30 cellular contexts compared by ENCODE assay signal in the genomic region with DNA sequence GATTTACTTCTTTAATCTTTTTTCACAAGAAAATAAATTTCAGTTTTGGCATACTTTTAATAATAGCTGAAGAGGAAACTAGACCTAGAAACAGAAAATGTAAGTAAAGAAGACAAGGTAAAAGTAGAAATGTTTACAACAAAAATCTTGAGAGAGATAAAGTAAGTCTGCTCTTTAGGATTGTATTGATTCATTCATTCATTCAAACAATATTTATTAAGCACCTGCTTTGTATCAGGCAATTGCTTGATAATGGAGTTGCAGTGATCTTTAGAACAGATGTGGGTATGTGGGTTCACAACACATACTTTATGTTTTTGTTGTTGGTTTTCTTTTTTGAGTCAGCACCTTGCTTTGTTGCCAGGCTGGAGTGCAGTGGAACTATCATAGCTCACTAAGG. TPM values are rescaled to one million over a fixed set of nuclear protein-coding genes. Genes with fewer than 3 reads are reported as not detected.
"Had no signal": no experiment of that assay in that cellular context is flagged by ENCODE, and none has a peak within 500 bp of the region (broad histone marks: within the 10 kb centered on the region; RNA-seq: fewer than 3 reads in every experiment).

No MANE protein-coding gene starts in this region.

- H3K4me1 ChIP-seq: left ventricle myocardium inferior, neural progenitor cell, parathyroid adenoma, upper lobe of right lung had no signal

- H3K9me3 Mint-ChIP-seq: immature natural killer cell; naive thymus-derived CD4-positive, alpha-beta T cell; neural progenitor cell; stimulated activated naive CD8-positive, alpha-beta T cell treated with anti-CD3 and anti-CD28 coated beads, Interleukin-15, Interleukin-2, amounts not matched to agents 100 ng/mL and 50 ng/mL, for 24 hours had no signal

- H3K36me3 ChIP-seq: left ventricle myocardium inferior, neural progenitor cell, neutrophil, suprapubic skin, thoracic aorta, tibial artery, upper lobe of right lung, uterus had no signal

- ATAC-seq: mucosa of descending colon; naive thymus-derived CD4-positive, alpha-beta T cell; right cardiac atrium; sciatic nerve; stimulated activated effector memory CD8-positive, alpha-beta T cell treated with anti-CD3 and anti-CD28 coated beads, Interleukin-12 subunit alpha, Interleukin-12 subunit beta, amount 100 ng/mL, for 72 hours; upper lobe of right lung had no signal

- H3K4me1 Mint-ChIP-seq: immature natural killer cell; stimulated activated effector memory CD8-positive, alpha-beta T cell treated with anti-CD3 and anti-CD28 coated beads, Interleukin-12 subunit alpha, Interleukin-12 subunit beta, amount 100 ng/mL, for 72 hours had no signal

- H3K4me3 Mint-ChIP-seq: immature natural killer cell; naive thymus-derived CD4-positive, alpha-beta T cell; nephron progenitor cell; neural progenitor cell; stimulated activated effector memory CD8-positive, alpha-beta T cell treated with anti-CD3 and anti-CD28 coated beads, Interleukin-12 subunit alpha, Interleukin-12 subunit beta, amount 100 ng/mL, for 72 hours; stimulated activated naive CD8-positive, alpha-beta T cell treated with anti-CD3 and anti-CD28 coated beads, Interleukin-15, Interleukin-2, amounts not matched to agents 100 ng/mL and 50 ng/mL, for 24 hours had no signal

- DNase-seq: hypothalamus; immature natural killer cell; left ventricle myocardium inferior; midbrain; mucosa of descending colon; naive thymus-derived CD4-positive, alpha-beta T cell; nephron progenitor cell; occipital lobe; retina; right cardiac atrium; stimulated activated CD4-positive, alpha-beta T cell treated with anti-CD3 and anti-CD28 coated beads, Interleukin-12 subunit alpha, Interleukin-12 subunit beta, amount 100 ng/mL, for 4 hours; stimulated activated CD4-positive, alpha-beta T cell treated with anti-CD3 and anti-CD28 coated beads, Interleukin-15, amount 100 ng/mL, for 24 hours; stimulated activated CD4-positive, alpha-beta T cell treated with anti-CD3 and anti-CD28 coated beads, Interleukin-2, amount 100 ng/mL, for 24 hours; stimulated activated CD4-positive, alpha-beta T cell treated with anti-CD3 and anti-CD28 coated beads, Interleukin-4, amount 100 ng/mL, for 1 hour; stimulated activated naive CD4-positive, alpha-beta T cell; tibial artery; trophoblast cell; upper lobe of right lung; uterus had no signal

- FAIRE-seq: islet of Langerhans had no signal

- H2AFZ ChIP-seq: neural progenitor cell, parathyroid adenoma had no signal

- H3K27me3 ChIP-seq: neural progenitor cell, neutrophil, suprapubic skin, tibial artery, upper lobe of right lung, uterus had no signal

- H3K27ac Mint-ChIP-seq: immature natural killer cell; naive thymus-derived CD4-positive, alpha-beta T cell; nephron progenitor cell; neural progenitor cell; stimulated activated effector memory CD8-positive, alpha-beta T cell treated with anti-CD3 and anti-CD28 coated beads, Interleukin-12 subunit alpha, Interleukin-12 subunit beta, amount 100 ng/mL, for 72 hours; stimulated activated naive CD8-positive, alpha-beta T cell treated with anti-CD3 and anti-CD28 coated beads, Interleukin-15, Interleukin-2, amounts not matched to agents 100 ng/mL and 50 ng/mL, for 24 hours had no signal

- H3K9me3 ChIP-seq: left ventricle myocardium inferior, mucosa of descending colon, neutrophil, suprapubic skin, thoracic aorta, tibial artery, upper lobe of right lung, uterus had no signal

- H3K79me2 ChIP-seq: parathyroid adenoma had no signal

- H3K36me3 Mint-ChIP-seq: immature natural killer cell; naive thymus-derived CD4-positive, alpha-beta T cell; neural progenitor cell; stimulated activated effector memory CD8-positive, alpha-beta T cell treated with anti-CD3 and anti-CD28 coated beads, Interleukin-12 subunit alpha, Interleukin-12 subunit beta, amount 100 ng/mL, for 72 hours had no signal

- H3K4me3 ChIP-seq: left ventricle myocardium inferior, lung, mucosa of descending colon, neural progenitor cell, skin epidermis, suprapubic skin, thoracic aorta, tibial artery, upper lobe of right lung, uterus had no signal

- H3K4me2 ChIP-seq: neural progenitor cell had no signal

- H3K27ac ChIP-seq: left ventricle myocardium inferior, neural progenitor cell, neutrophil, parathyroid adenoma, skin epidermis, suprapubic skin, thoracic aorta, tibial artery, upper lobe of right lung, uterus had no signal

RNA-seq across cellular contexts. Expression of a gene that starts 57.2 kb away (rescaled TPM):
- total RNA-seq: thoracic aorta had no signal
- polyA plus RNA-seq: immature natural killer cell; naive thymus-derived CD4-positive, alpha-beta T cell had no signal
